9 cellular contexts compared by ENCODE assay signal in the genomic region with DNA sequence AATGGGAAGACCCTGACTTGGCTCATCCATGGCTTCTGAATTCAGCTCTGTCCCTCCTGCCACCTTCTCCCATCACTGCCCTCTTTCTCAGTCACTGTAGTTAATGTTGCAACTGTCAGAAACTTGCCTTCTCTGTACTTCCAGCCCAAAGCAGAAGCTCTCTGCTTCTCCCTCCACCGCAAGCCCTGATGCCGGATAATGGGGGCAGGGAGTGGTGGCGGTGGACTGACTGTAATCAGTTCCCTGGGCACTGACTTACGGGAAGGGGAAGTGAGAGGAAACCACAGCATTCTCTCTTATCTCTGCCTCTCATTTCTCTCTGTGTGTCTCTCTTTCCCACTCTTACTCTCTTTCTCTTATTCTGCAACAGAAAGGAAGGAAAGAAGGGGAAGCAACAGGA. TPM values are rescaled to one million over a fixed set of nuclear protein-coding genes. Genes with fewer than 3 reads are reported as not detected.
DNase-seq lines count a peak whose midpoint lies in the region; ATAC-seq, FAIRE-seq and TF ChIP-seq lines count a peak whose summit lies in the region.
"Had no signal": no experiment of that assay in that cellular context is flagged by ENCODE, and none has a peak within 500 bp of the region (broad histone marks: within the 10 kb centered on the region; RNA-seq: fewer than 3 reads in every experiment).

No MANE protein-coding gene starts in this region.

- no peak for TF ChIP-seq POLR2A in HepG2 (IDR thresholded peaks at IDR 0.05; ENCODE audit: insufficient read depth in 1 of 2, low read depth in 2 of 2, low read length in 2 of 2)

- H3K9me3 ChIP-seq in liver (ENCODE audit: control insufficient read depth in 4 of 4, low read length in 3 of 4) (no peaks in the 10 kb centered on the region), HepG2 (ENCODE audit: low read length) (no peaks in the 10 kb centered on the region), right atrium auricular region (no peaks in the 10 kb centered on the region)

- FAIRE-seq in HepG2 (lab: Jason Lieb, UNC), result no peak
- no peak for FAIRE-seq in HTR-8/SVneo (lab: Jason Lieb, UNC)

- intact Hi-C loops in HepG2 (cut with micrococcal nuclease; ENCODE audit: unreplicated experiment), result no loop called here

- POLR2A ChIA-PET in HepG2 (lab: Yijun Ruan, JAX), result no interaction called here

- no peak overlapping the region for H3K4me2 ChIP-seq in HepG2 (ENCODE audit: low read depth, low read length)

- H3K9ac ChIP-seq in liver (ENCODE audit: low read depth in 1 of 2, low read length in 2 of 2), result no peak overlapping the region
- H3K9ac ChIP-seq in HepG2 (ENCODE audit: insufficient read depth, low read depth, low read length), result no peak overlapping the region

- H3K4me3 ChIP-seq in liver (ENCODE audit: low read depth in 1 of 3, low read length in 3 of 3) (no peak overlapping the region), HepG2 (replicated peaks in 1 of 3; ENCODE audit: insufficient read depth in 1 of 3, low read depth in 2 of 3, low read length in 3 of 3) (no peak overlapping the region), right atrium auricular region (no peak overlapping the region)

- DNase-seq in HepG2 (ENCODE audit: low spot score) (no peak), right atrium auricular region (ENCODE audit: low spot score) (peak; percentile 68), HTR-8/SVneo (ENCODE audit: insufficient read length, low spot score) (no peak), NCI-H774 (lab: John Stamatoyannopoulos, UW) (no peak)
- peak; percentile 30 for DNase-seq in activated CD8-positive, alpha-beta memory T cell treated with anti-CD3 and anti-CD28 coated beads, Interleukin-2, amount 50 U/mL, for 4 hours
- DNase-seq in stimulated activated CD8-positive, alpha-beta memory T cell treated with anti-CD3 and anti-CD28 coated beads, Interleukin-7, amount 100 ng/mL, for 24 hours (ENCODE audit: low read depth), result peak; percentile 36

- no peaks in the 10 kb centered on the region for H4K20me1 ChIP-seq in HepG2 (ENCODE audit: insufficient read depth, low read length)

- WGBS in liver, result 67% methylated on average over 4 of the region's 4 CpGs
- WGBS in HepG2 (ENCODE audit: low lambda C conversion rate), result 92% methylated on average over 4 of the region's 4 CpGs

- ATAC-seq in HepG2, result no peak
- ATAC-seq in HG03565 (IDR thresholded peaks at IDR 0.05; ENCODE audit: unreplicated experiment), result peak; percentile 49

- H3K4me1 ChIP-seq in liver (ENCODE audit: control insufficient read depth in 4 of 4, insufficient read depth in 4 of 4, low read length in 3 of 4) (peaks cover 12 to 41% (median 18%) of the 10 kb centered on the region in 4 donors), HepG2 (ENCODE audit: insufficient read depth, low read length) (peaks cover 29% of the 10 kb centered on the region), right atrium auricular region (peaks cover 0 to 38% of the 10 kb centered on the region in 2 donors)

- H3K27ac ChIP-seq in liver (ENCODE audit: low read depth in 1 of 2, low read length in 2 of 2), result peak overlapping the region; percentile 40 to 48
- H3K27ac ChIP-seq in HepG2 (ENCODE audit: extremely low read length, insufficient read depth, low read length), result no peak overlapping the region
- peak overlapping the region; percentile 31 to 48 for H3K27ac ChIP-seq in right atrium auricular region

- TF ChIP-seq EP300 in HepG2 (IDR thresholded peaks at IDR 0.05; ENCODE audit: low read depth in 2 of 2, low read length in 2 of 2) (no peak), HepG2 (CRISPR knock-in tag; IDR thresholded peaks at IDR 0.05; ENCODE audit: borderline replicate concordance) (no peak)

- CTCF ChIA-PET in HepG2 (lab: Yijun Ruan, JAX; ENCODE audit: low intra/inter-chr PET ratio, low total read pairs), result no interaction called here

- TF ChIP-seq RAD21 in liver (IDR thresholded peaks at IDR 0.05) (peak in 1 of 2 donors; percentile 54), HepG2 (CRISPR knock-in tag; IDR thresholded peaks at IDR 0.05) (no peak)

- in situ Hi-C loops in HepG2 (cut with HindIII; ENCODE audit: extremely low pct_ligation_motif_present, low pct_unique_long_range_greater_than_20kb), result no loop called here

- no peaks in the 10 kb centered on the region for H3K27me3 ChIP-seq in liver (ENCODE audit: control insufficient read depth in 4 of 4, insufficient read depth in 4 of 4, low read length in 3 of 4)
- no peaks in the 10 kb centered on the region for H3K27me3 ChIP-seq in HepG2 (ENCODE audit: control insufficient read depth in 1 of 2, insufficient read depth in 2 of 2, low read length in 2 of 2)
- H3K27me3 ChIP-seq in right atrium auricular region, result no peaks in the 10 kb centered on the region

- H3K36me3 ChIP-seq in liver (ENCODE audit: control insufficient read depth in 4 of 4, insufficient read depth in 3 of 4, low read depth in 1 of 4, low read length in 3 of 4) (peaks cover 5 to 71% (median 42%) of the 10 kb centered on the region in 4 donors), HepG2 (replicated peaks in 1 of 2; ENCODE audit: control insufficient read depth in 1 of 2, insufficient read depth in 2 of 2, low read length in 2 of 2) (peaks cover 0 to 2% of the 10 kb centered on the region in 2 experiments; a peak in 1 of 5 replicates), right atrium auricular region (peaks cover 10% of the 10 kb centered on the region)

- no peak overlapping the region for H2AFZ ChIP-seq in HepG2 (ENCODE audit: low read length)

- no TSS peak for BruUV-seq in HepG2 (replicated peaks; lab: Mats Ljungman, UMichigan)

- no peak for TF ChIP-seq CTCF in liver (IDR thresholded peaks at IDR 0.05; ENCODE audit: low read depth, low read length, missing input control)
- TF ChIP-seq CTCF in HepG2 (CRISPR knock-in tag; IDR thresholded peaks at IDR 0.05), result no peak
- no peak for TF ChIP-seq CTCF in right atrium auricular region (IDR thresholded peaks at IDR 0.05)

- H3K79me2 ChIP-seq in HepG2 (ENCODE audit: insufficient read depth, low read length), result no peaks in the 10 kb centered on the region

TF ChIP-seq in liver, 16 proteins besides CTCF, POLR2A, EP300 and RAD21:
- TF ChIP-seq SP1 (IDR thresholded peaks at IDR 0.05) (peak; percentile 13), EGR1 (IDR thresholded peaks at IDR 0.05; ENCODE audit: low read depth in 2 of 2) (no peak)

TF ChIP-seq in HepG2, 621 proteins besides CTCF, POLR2A, EP300 and RAD21 (continues in another document):
- no peak for TF ChIP-seq SMAD1 (CRISPR knock-in tag; IDR thresholded peaks at IDR 0.05; ENCODE audit: borderline replicate concordance, low read depth)
- TF ChIP-seq ISX (CRISPR knock-in tag; conservative IDR thresholded peaks at IDR 0.05), result no peak
- no peak for TF ChIP-seq KLF11 (CRISPR knock-in tag; IDR thresholded peaks at IDR 0.05)
- TF ChIP-seq BRD4 (CRISPR knock-in tag; IDR thresholded peaks at IDR 0.05), result no peak
- TF ChIP-seq ZNF558 (CRISPR knock-in tag; IDR thresholded peaks at IDR 0.05; ENCODE audit: borderline replicate concordance), result no peak

RNA-seq across cellular contexts. Expression of a gene that starts 10.9 kb away (rescaled TPM):
- total RNA-seq in liver, result 10 to 100 TPM; 55.4 to 67.1 TPM
- polyA plus RNA-seq in liver, result 10 to 100 TPM; 16.2 to 19.5 TPM
- total RNA-seq in HepG2 (2016; rRNA removed; fragmentation: Illumina TruSeq; extraction: Trizol), result 5.3 and 8.4 TPM in 2 replicates
- 1.4 and 1.9 TPM in 2 replicates for total RNA-seq in HepG2 (2016; cell fraction: cytosol; rRNA removed; fragmentation: Illumina TruSeq; extraction: Trizol; ENCODE audit: low read depth)
- 6.3 and 9.1 TPM in 2 replicates for total RNA-seq in HepG2 (2016; cell fraction: insoluble cytoplasmic fraction; rRNA removed; fragmentation: Illumina TruSeq; extraction: Trizol)
- total RNA-seq in HepG2 (2016; cell fraction: membrane; rRNA removed; fragmentation: Illumina TruSeq; extraction: Trizol), result 2.8 and 4.1 TPM in 2 replicates
- 6.0 and 7.6 TPM in 2 replicates for total RNA-seq in HepG2 (2016; cell fraction: nucleus; rRNA removed; fragmentation: Illumina TruSeq; extraction: Trizol)
- 9.9 and 20.3 TPM in 2 replicates for polyA plus RNA-seq in HepG2 (2011; rRNA removed)
- 7.7 and 20.5 TPM in 2 replicates for polyA plus RNA-seq in HepG2 (2011; cell fraction: cytosol; rRNA removed)
- 1.8 and 3.8 TPM in 2 replicates for polyA plus RNA-seq in HepG2 (2011; cell fraction: nucleus; rRNA removed)
- polyA plus RNA-seq in HepG2 (2012), result 30.8 and 49.4 TPM in 2 replicates
- polyA plus RNA-seq in HepG2 (2016; cell fraction: cytosol; fragmentation: Illumina TruSeq; extraction: Trizol; ENCODE audit: low read depth), result 1.2 and 1.3 TPM in 2 replicates
- 5.5 and 5.7 TPM in 2 replicates for polyA plus RNA-seq in HepG2 (2016; cell fraction: insoluble cytoplasmic fraction; fragmentation: Illumina TruSeq; extraction: Trizol; ENCODE audit: low read depth)
- 1.5 and 2.5 TPM in 2 replicates for polyA plus RNA-seq in HepG2 (2016; cell fraction: membrane; fragmentation: Illumina TruSeq; extraction: Trizol; ENCODE audit: low read depth)
- polyA plus RNA-seq in HepG2 (2016; cell fraction: nucleus; fragmentation: Illumina TruSeq; extraction: Trizol; ENCODE audit: insufficient read depth, low read depth), result 9.4 and 10.5 TPM in 2 replicates
- 1.5 and 11.8 TPM in 2 replicates for polyA minus RNA-seq in HepG2 (2011; rRNA and poly(A)+ RNA removed; ENCODE audit: low replicate concordance)
- polyA minus RNA-seq in HepG2 (2011; cell fraction: cytosol; rRNA and poly(A)+ RNA removed), result 2.1 and 6.0 TPM in 2 replicates
- 5.4 and 9.8 TPM in 2 replicates for polyA minus RNA-seq in HepG2 (2011; cell fraction: nucleus; rRNA and poly(A)+ RNA removed)
- total RNA-seq in right atrium auricular region, result 10 to 100 TPM; 12.6 to 15.6 TPM
- total RNA-seq: myocyte had no signal

Comparison
In these comparisons a context has a peak if more than half of its experiments do, and no peak if none do; other contexts are left out.
1. DNase-seq: peak in activated CD8-positive, alpha-beta memory T cell treated with anti-CD3 and anti-CD28 coated beads, Interleukin-2, amount 50 U/mL, for 4 hours (single experiment), right atrium auricular region (single experiment) and stimulated activated CD8-positive, alpha-beta memory T cell treated with anti-CD3 and anti-CD28 coated beads, Interleukin-7, amount 100 ng/mL, for 24 hours (single experiment); none in HepG2 (single experiment), HTR-8/SVneo (single experiment) and NCI-H774 (single experiment).